1 cellular context compared by ENCODE assay signal in the genomic region with DNA sequence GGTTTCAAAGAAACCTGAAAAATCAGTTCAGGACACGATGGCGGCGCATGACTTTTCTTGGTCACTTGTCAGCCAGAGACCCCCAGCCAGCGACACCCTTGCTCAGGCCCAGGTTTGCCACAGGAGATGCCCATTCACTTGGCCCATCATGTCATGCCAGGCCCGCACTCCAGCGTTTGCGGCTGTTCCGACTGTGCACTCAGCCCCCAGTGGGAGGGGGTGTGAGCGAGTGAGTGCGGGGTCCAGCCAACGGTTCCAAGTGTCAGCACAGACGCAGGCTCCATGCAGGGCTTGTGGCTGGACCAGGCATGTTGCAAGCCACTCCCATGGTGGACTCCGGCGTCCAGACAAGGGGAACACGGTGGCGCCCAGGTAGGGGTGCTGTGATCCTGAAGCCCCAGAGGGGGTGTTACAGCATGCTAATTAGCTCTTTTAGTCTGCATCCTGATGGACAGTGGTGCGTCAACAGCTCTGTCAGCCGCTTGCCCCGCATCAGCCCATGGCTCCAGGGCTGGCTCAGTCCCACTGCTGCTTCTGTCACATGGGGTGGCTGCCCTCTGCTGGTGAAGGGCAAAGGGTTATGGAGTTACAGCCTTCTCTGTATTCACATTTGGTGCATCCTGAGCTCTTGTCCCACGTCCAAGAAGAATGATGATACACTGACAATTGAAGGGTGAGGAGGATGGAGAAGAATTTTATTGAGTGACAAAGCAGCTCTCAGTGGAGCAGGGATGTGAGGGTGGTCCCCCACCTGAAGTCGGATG.
A peak's percentile ranks its signal among the peaks of the same experiment; 100 is the strongest.
TF ChIP-seq lines count a peak whose summit lies in the region.

No MANE protein-coding gene starts in this region.

TF ChIP-seq in GM12878, 131 proteins besides CTCF, POLR2A, EP300 and RAD21:
- 0 out of 2 replicates have a peak, but pooled peaks have one; percentile 12 for TF ChIP-seq YY1 (IDR thresholded peaks at IDR 0.05; ENCODE audit: low read depth, low read length)
- TF ChIP-seq, protein P1, sequence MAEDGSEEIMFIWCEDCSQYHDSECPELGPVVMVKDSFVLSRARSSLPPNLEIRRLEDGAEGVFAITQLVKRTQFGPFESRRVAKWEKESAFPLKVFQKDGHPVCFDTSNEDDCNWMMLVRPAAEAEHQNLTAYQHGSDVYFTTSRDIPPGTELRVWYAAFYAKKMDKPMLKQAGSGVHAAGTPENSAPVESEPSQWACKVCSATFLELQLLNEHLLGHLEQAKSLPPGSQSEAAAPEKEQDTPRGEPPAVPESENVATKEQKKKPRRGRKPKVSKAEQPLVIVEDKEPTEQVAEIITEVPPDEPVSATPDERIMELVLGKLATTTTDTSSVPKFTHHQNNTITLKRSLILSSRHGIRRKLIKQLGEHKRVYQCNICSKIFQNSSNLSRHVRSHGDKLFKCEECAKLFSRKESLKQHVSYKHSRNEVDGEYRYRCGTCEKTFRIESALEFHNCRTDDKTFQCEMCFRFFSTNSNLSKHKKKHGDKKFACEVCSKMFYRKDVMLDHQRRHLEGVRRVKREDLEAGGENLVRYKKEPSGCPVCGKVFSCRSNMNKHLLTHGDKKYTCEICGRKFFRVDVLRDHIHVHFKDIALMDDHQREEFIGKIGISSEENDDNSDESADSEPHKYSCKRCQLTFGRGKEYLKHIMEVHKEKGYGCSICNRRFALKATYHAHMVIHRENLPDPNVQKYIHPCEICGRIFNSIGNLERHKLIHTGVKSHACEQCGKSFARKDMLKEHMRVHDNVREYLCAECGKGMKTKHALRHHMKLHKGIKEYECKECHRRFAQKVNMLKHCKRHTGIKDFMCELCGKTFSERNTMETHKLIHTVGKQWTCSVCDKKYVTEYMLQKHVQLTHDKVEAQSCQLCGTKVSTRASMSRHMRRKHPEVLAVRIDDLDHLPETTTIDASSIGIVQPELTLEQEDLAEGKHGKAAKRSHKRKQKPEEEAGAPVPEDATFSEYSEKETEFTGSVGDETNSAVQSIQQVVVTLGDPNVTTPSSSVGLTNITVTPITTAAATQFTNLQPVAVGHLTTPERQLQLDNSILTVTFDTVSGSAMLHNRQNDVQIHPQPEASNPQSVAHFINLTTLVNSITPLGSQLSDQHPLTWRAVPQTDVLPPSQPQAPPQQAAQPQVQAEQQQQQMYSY (CRISPR knock-in tag; IDR thresholded peaks at IDR 0.05): no peak
- TF ChIP-seq, protein P2, sequence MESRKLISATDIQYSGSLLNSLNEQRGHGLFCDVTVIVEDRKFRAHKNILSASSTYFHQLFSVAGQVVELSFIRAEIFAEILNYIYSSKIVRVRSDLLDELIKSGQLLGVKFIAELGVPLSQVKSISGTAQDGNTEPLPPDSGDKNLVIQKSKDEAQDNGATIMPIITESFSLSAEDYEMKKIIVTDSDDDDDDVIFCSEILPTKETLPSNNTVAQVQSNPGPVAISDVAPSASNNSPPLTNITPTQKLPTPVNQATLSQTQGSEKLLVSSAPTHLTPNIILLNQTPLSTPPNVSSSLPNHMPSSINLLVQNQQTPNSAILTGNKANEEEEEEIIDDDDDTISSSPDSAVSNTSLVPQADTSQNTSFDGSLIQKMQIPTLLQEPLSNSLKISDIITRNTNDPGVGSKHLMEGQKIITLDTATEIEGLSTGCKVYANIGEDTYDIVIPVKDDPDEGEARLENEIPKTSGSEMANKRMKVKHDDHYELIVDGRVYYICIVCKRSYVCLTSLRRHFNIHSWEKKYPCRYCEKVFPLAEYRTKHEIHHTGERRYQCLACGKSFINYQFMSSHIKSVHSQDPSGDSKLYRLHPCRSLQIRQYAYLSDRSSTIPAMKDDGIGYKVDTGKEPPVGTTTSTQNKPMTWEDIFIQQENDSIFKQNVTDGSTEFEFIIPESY (IDR thresholded peaks at IDR 0.05): 0 out of 2 replicates have a peak, but pooled peaks have one; percentile 36
- peak; percentile 37; the same call in 1 of the 2 replicates for TF ChIP-seq SMC3 (IDR thresholded peaks at IDR 0.05; ENCODE audit: borderline replicate concordance, low read length)
